ENCODE assay signal across 1 cellular context in the genomic region with DNA sequence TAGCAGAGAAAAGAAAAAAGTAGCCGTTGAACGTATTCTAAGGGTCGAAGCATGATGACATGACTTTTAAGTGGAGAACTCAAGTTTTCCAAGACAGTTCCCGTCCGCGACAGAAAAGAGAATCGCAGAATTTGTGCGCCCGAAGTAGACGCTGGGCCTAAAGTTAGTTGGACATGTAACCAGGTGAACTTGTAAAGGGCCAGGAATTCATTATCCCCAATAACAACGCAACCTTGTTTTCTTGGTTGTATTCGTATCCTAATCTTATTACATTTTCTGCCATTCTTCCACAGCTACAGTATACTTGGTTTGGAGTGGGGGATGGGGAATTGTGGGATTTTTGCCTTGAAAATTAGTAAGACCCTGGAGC.
TF ChIP-seq lines count a peak whose summit lies in the region.

No MANE protein-coding gene starts in this region.

TF ChIP-seq in HepG2, 621 proteins besides CTCF, POLR2A, EP300 and RAD21 (continues in another document):
- TF ChIP-seq GZF1 (CRISPR knock-in tag; IDR thresholded peaks at IDR 0.05) (no peak), ZNF781 (CRISPR knock-in tag; IDR thresholded peaks at IDR 0.05; ENCODE audit: borderline replicate concordance, not compliant biosample characterization) (peak; percentile 50), ZFP90 (CRISPR knock-in tag; IDR thresholded peaks at IDR 0.05; ENCODE audit: borderline replicate concordance) (peak; percentile 43; the same call in 1 of the 2 replicates), SMC3 (IDR thresholded peaks at IDR 0.05; ENCODE audit: low read length) (no peak), KDM5A (IDR thresholded peaks at IDR 0.05; ENCODE audit: borderline replicate concordance, low read length) (0 out of 2 replicates have a peak, but pooled peaks have one; percentile 8), XBP1 (CRISPR knock-in tag; IDR thresholded peaks at IDR 0.05) (no peak), ZFY (CRISPR knock-in tag; IDR thresholded peaks at IDR 0.05) (no peak), ZNF264 (CRISPR knock-in tag; IDR thresholded peaks at IDR 0.05) (0 out of 2 replicates have a peak, but pooled peaks have one; percentile 23), MEF2D (CRISPR knock-in tag; IDR thresholded peaks at IDR 0.05) (peak; percentile 47; the same call in 1 of the 2 replicates), IKZF4 (CRISPR knock-in tag; IDR thresholded peaks at IDR 0.05; ENCODE audit: borderline replicate concordance, low read depth, not compliant biosample characterization) (no peak), ZNF235 (CRISPR knock-in tag; IDR thresholded peaks at IDR 0.05; ENCODE audit: borderline replicate concordance) (no peak), CREM (IDR thresholded peaks at IDR 0.05) (peak; percentile 43; the same call in 1 of the 2 replicates), CREM (CRISPR knock-in tag; IDR thresholded peaks at IDR 0.05) (no peak), AGO2 (optimal IDR thresholded peaks at IDR 0.05; ENCODE audit: low read depth, low read length) (no peak), ZNF549 (CRISPR knock-in tag; IDR thresholded peaks at IDR 0.05) (no peak), SOX13 (IDR thresholded peaks at IDR 0.05) (no peak), SOX13 (CRISPR knock-in tag; conservative IDR thresholded peaks at IDR 0.05 in 1 of 2, IDR thresholded peaks at IDR 0.05 in 1 of 2) (0 out of 4 replicates have a peak, but pooled peaks of 1 of the 2 experiments have one; percentile 26), ZNF747 (CRISPR knock-in tag; IDR thresholded peaks at IDR 0.05; ENCODE audit: borderline replicate concordance) (peak; percentile 22), ZNF232 (CRISPR knock-in tag; IDR thresholded peaks at IDR 0.05; ENCODE audit: borderline replicate concordance) (peak; percentile 34; the same call in 1 of the 2 replicates), KDM6A (CRISPR knock-in tag; IDR thresholded peaks at IDR 0.05; ENCODE audit: low read depth) (no peak), TBX3 (IDR thresholded peaks at IDR 0.05; ENCODE audit: borderline replicate concordance) (no peak), ZNF709 (CRISPR knock-in tag; IDR thresholded peaks at IDR 0.05) (no peak), ATAD3A (CRISPR knock-in tag; IDR thresholded peaks at IDR 0.05) (no peak), KDM2A (CRISPR knock-in tag; IDR thresholded peaks at IDR 0.05; ENCODE audit: borderline replicate concordance, low read depth) (no peak), FOXK1 (CRISPR knock-in tag; IDR thresholded peaks at IDR 0.05; ENCODE audit: borderline replicate concordance, low read depth) (0 out of 2 replicates have a peak, but pooled peaks have one; percentile 47), ZKSCAN8 (CRISPR knock-in tag; IDR thresholded peaks at IDR 0.05; ENCODE audit: borderline replicate concordance) (peak; percentile 68; the same call in 1 of the 2 replicates), ZNF225 (CRISPR knock-in tag; IDR thresholded peaks at IDR 0.05) (no peak), ZNF850 (CRISPR knock-in tag; conservative IDR thresholded peaks at IDR 0.05) (no peak), MZF1 (CRISPR knock-in tag; IDR thresholded peaks at IDR 0.05; ENCODE audit: borderline replicate concordance) (no peak), MTA1 (CRISPR knock-in tag; IDR thresholded peaks at IDR 0.05; ENCODE audit: borderline replicate concordance) (no peak), EED (CRISPR knock-in tag; IDR thresholded peaks at IDR 0.05) (no peak), ZNF570 (CRISPR knock-in tag; IDR thresholded peaks at IDR 0.05; ENCODE audit: borderline replicate concordance) (no peak), PCBP1 (IDR thresholded peaks at IDR 0.05; ENCODE audit: borderline replicate concordance, low read depth, low read length) (no peak)
- TF ChIP-seq, protein P1, sequence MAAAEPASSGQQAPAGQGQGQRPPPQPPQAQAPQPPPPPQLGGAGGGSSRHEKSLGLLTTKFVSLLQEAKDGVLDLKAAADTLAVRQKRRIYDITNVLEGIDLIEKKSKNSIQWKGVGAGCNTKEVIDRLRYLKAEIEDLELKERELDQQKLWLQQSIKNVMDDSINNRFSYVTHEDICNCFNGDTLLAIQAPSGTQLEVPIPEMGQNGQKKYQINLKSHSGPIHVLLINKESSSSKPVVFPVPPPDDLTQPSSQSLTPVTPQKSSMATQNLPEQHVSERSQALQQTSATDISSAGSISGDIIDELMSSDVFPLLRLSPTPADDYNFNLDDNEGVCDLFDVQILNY (CRISPR knock-in tag; conservative IDR thresholded peaks at IDR 0.05): no peak
- TF ChIP-seq, protein P2, sequence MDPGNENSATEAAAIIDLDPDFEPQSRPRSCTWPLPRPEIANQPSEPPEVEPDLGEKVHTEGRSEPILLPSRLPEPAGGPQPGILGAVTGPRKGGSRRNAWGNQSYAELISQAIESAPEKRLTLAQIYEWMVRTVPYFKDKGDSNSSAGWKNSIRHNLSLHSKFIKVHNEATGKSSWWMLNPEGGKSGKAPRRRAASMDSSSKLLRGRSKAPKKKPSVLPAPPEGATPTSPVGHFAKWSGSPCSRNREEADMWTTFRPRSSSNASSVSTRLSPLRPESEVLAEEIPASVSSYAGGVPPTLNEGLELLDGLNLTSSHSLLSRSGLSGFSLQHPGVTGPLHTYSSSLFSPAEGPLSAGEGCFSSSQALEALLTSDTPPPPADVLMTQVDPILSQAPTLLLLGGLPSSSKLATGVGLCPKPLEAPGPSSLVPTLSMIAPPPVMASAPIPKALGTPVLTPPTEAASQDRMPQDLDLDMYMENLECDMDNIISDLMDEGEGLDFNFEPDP (CRISPR knock-in tag; conservative IDR thresholded peaks at IDR 0.05): 0 out of 2 replicates have a peak, but pooled peaks have one; percentile 79
- TF ChIP-seq, protein P3, sequence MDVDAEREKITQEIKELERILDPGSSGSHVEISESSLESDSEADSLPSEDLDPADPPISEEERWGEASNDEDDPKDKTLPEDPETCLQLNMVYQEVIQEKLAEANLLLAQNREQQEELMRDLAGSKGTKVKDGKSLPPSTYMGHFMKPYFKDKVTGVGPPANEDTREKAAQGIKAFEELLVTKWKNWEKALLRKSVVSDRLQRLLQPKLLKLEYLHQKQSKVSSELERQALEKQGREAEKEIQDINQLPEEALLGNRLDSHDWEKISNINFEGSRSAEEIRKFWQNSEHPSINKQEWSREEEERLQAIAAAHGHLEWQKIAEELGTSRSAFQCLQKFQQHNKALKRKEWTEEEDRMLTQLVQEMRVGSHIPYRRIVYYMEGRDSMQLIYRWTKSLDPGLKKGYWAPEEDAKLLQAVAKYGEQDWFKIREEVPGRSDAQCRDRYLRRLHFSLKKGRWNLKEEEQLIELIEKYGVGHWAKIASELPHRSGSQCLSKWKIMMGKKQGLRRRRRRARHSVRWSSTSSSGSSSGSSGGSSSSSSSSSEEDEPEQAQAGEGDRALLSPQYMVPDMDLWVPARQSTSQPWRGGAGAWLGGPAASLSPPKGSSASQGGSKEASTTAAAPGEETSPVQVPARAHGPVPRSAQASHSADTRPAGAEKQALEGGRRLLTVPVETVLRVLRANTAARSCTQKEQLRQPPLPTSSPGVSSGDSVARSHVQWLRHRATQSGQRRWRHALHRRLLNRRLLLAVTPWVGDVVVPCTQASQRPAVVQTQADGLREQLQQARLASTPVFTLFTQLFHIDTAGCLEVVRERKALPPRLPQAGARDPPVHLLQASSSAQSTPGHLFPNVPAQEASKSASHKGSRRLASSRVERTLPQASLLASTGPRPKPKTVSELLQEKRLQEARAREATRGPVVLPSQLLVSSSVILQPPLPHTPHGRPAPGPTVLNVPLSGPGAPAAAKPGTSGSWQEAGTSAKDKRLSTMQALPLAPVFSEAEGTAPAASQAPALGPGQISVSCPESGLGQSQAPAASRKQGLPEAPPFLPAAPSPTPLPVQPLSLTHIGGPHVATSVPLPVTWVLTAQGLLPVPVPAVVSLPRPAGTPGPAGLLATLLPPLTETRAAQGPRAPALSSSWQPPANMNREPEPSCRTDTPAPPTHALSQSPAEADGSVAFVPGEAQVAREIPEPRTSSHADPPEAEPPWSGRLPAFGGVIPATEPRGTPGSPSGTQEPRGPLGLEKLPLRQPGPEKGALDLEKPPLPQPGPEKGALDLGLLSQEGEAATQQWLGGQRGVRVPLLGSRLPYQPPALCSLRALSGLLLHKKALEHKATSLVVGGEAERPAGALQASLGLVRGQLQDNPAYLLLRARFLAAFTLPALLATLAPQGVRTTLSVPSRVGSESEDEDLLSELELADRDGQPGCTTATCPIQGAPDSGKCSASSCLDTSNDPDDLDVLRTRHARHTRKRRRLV (CRISPR knock-in tag; IDR thresholded peaks at IDR 0.05): peak; percentile 30; the same call in 1 of the 2 replicates
- TF ChIP-seq, protein P4, sequence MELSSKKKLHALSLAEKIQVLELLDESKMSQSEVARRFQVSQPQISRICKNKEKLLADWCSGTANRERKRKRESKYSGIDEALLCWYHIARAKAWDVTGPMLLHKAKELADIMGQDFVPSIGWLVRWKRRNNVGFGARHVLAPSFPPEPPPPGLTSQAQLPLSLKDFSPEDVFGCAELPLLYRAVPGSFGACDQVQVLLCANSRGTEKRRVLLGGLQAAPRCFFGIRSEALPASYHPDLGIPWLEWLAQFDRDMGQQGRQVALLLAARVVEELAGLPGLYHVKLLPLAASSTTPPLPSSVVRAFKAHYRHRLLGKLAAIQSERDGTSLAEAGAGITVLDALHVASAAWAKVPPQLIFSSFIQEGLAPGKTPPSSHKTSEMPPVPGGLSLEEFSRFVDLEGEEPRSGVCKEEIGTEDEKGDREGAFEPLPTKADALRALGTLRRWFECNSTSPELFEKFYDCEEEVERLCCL (CRISPR knock-in tag; IDR thresholded peaks at IDR 0.05; ENCODE audit: borderline replicate concordance): no peak
- TF ChIP-seq, protein P5, sequence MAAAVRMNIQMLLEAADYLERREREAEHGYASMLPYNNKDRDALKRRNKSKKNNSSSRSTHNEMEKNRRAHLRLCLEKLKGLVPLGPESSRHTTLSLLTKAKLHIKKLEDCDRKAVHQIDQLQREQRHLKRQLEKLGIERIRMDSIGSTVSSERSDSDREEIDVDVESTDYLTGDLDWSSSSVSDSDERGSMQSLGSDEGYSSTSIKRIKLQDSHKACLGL (CRISPR knock-in tag; IDR thresholded peaks at IDR 0.05): peak; percentile 0; the same call in 1 of the 2 replicates
- TF ChIP-seq, protein P6, sequence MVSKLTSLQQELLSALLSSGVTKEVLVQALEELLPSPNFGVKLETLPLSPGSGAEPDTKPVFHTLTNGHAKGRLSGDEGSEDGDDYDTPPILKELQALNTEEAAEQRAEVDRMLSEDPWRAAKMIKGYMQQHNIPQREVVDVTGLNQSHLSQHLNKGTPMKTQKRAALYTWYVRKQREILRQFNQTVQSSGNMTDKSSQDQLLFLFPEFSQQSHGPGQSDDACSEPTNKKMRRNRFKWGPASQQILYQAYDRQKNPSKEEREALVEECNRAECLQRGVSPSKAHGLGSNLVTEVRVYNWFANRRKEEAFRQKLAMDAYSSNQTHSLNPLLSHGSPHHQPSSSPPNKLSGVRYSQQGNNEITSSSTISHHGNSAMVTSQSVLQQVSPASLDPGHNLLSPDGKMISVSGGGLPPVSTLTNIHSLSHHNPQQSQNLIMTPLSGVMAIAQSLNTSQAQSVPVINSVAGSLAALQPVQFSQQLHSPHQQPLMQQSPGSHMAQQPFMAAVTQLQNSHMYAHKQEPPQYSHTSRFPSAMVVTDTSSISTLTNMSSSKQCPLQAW (CRISPR knock-in tag; IDR thresholded peaks at IDR 0.05): 0 out of 2 replicates have a peak, but pooled peaks have one; percentile 29
- TF ChIP-seq, protein P7, sequence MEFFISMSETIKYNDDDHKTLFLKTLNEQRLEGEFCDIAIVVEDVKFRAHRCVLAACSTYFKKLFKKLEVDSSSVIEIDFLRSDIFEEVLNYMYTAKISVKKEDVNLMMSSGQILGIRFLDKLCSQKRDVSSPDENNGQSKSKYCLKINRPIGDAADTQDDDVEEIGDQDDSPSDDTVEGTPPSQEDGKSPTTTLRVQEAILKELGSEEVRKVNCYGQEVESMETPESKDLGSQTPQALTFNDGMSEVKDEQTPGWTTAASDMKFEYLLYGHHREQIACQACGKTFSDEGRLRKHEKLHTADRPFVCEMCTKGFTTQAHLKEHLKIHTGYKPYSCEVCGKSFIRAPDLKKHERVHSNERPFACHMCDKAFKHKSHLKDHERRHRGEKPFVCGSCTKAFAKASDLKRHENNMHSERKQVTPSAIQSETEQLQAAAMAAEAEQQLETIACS (CRISPR knock-in tag; IDR thresholded peaks at IDR 0.05): no peak
- TF ChIP-seq, protein P8, sequence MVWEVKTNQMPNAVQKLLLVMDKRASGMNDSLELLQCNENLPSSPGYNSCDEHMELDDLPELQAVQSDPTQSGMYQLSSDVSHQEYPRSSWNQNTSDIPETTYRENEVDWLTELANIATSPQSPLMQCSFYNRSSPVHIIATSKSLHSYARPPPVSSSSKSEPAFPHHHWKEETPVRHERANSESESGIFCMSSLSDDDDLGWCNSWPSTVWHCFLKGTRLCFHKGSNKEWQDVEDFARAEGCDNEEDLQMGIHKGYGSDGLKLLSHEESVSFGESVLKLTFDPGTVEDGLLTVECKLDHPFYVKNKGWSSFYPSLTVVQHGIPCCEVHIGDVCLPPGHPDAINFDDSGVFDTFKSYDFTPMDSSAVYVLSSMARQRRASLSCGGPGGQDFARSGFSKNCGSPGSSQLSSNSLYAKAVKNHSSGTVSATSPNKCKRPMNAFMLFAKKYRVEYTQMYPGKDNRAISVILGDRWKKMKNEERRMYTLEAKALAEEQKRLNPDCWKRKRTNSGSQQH (CRISPR knock-in tag; IDR thresholded peaks at IDR 0.05; ENCODE audit: low read depth): no peak
- TF ChIP-seq, protein P9, sequence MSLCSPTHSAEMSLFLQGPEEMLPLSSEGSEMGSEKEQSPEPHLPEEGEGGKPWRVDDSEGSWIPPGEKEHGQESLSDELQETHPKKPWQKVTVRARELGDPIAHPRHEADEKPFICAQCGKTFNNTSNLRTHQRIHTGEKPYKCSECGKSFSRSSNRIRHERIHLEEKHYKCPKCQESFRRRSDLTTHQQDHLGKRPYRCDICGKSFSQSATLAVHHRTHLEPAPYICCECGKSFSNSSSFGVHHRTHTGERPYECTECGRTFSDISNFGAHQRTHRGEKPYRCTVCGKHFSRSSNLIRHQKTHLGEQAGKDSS (CRISPR knock-in tag; IDR thresholded peaks at IDR 0.05; ENCODE audit: borderline replicate concordance, low read depth): peak; percentile 37; the same call in 1 of the 2 replicates
- TF ChIP-seq, protein P10, sequence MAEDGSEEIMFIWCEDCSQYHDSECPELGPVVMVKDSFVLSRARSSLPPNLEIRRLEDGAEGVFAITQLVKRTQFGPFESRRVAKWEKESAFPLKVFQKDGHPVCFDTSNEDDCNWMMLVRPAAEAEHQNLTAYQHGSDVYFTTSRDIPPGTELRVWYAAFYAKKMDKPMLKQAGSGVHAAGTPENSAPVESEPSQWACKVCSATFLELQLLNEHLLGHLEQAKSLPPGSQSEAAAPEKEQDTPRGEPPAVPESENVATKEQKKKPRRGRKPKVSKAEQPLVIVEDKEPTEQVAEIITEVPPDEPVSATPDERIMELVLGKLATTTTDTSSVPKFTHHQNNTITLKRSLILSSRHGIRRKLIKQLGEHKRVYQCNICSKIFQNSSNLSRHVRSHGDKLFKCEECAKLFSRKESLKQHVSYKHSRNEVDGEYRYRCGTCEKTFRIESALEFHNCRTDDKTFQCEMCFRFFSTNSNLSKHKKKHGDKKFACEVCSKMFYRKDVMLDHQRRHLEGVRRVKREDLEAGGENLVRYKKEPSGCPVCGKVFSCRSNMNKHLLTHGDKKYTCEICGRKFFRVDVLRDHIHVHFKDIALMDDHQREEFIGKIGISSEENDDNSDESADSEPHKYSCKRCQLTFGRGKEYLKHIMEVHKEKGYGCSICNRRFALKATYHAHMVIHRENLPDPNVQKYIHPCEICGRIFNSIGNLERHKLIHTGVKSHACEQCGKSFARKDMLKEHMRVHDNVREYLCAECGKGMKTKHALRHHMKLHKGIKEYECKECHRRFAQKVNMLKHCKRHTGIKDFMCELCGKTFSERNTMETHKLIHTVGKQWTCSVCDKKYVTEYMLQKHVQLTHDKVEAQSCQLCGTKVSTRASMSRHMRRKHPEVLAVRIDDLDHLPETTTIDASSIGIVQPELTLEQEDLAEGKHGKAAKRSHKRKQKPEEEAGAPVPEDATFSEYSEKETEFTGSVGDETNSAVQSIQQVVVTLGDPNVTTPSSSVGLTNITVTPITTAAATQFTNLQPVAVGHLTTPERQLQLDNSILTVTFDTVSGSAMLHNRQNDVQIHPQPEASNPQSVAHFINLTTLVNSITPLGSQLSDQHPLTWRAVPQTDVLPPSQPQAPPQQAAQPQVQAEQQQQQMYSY (CRISPR knock-in tag; IDR thresholded peaks at IDR 0.05): no peak
